1 cellular context compared by ENCODE assay signal in genomic region chr3:89186446-89186845, GRCh38.
TF ChIP-seq lines count a peak whose summit lies in the region.

No MANE protein-coding gene starts in this region.

TF ChIP-seq in HepG2, 621 proteins besides CTCF, POLR2A, EP300 and RAD21 (continued from another document):
- TF ChIP-seq, protein P1, sequence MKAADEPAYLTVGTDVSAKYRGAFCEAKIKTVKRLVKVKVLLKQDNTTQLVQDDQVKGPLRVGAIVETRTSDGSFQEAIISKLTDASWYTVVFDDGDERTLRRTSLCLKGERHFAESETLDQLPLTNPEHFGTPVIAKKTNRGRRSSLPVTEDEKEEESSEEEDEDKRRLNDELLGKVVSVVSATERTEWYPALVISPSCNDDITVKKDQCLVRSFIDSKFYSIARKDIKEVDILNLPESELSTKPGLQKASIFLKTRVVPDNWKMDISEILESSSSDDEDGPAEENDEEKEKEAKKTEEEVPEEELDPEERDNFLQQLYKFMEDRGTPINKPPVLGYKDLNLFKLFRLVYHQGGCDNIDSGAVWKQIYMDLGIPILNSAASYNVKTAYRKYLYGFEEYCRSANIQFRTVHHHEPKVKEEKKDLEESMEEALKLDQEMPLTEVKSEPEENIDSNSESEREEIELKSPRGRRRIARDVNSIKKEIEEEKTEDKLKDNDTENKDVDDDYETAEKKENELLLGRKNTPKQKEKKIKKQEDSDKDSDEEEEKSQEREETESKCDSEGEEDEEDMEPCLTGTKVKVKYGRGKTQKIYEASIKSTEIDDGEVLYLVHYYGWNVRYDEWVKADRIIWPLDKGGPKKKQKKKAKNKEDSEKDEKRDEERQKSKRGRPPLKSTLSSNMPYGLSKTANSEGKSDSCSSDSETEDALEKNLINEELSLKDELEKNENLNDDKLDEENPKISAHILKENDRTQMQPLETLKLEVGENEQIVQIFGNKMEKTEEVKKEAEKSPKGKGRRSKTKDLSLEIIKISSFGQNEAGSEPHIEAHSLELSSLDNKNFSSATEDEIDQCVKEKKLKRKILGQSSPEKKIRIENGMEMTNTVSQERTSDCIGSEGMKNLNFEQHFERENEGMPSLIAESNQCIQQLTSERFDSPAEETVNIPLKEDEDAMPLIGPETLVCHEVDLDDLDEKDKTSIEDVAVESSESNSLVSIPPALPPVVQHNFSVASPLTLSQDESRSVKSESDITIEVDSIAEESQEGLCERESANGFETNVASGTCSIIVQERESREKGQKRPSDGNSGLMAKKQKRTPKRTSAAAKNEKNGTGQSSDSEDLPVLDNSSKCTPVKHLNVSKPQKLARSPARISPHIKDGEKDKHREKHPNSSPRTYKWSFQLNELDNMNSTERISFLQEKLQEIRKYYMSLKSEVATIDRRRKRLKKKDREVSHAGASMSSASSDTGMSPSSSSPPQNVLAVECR (CRISPR knock-in tag; IDR thresholded peaks at IDR 0.05; ENCODE audit: borderline replicate concordance), result no peak
